10 cellular contexts compared by ENCODE assay signal in the genomic region with DNA sequence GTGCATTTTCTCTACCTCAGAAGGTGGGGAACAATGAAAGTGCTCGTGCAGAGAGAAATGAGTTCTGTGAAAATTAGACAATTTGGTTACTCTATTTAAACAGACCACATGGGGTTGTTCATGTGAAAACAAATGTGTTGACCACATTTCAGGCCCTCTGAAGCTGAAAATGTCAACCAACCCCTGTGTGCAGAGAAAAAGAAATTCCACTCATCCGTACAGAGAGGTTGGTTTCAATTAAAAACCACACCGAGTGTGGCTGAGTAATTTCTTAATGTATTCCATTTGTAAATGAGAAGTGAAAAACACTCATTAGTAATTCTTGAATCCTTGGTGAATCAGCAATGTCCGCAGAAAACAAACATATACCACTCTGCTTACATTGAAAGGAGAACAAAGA. TPM values are rescaled to one million over a fixed set of nuclear protein-coding genes. Genes with fewer than 3 reads are reported as not detected.
DNase-seq lines count a peak whose midpoint lies in the region; ATAC-seq and TF ChIP-seq lines count a peak whose summit lies in the region.
"Had no signal": no experiment of that assay in that cellular context is flagged by ENCODE, and none has a peak within 500 bp of the region (broad histone marks: within the 10 kb centered on the region; RNA-seq: fewer than 3 reads in every experiment).

No MANE protein-coding gene starts in this region.

- H3K9me2 ChIP-seq in OCI-LY7 (ENCODE audit: insufficient read depth, low read length): no peaks in the 10 kb centered on the region

- H3K4me3 Mint-ChIP-seq in activated T-helper 1 cell treated with anti-CD3 and anti-CD28 coated beads, Interleukin-12 subunit alpha, Interleukin-12 subunit beta, Interleukin-2, Interleukin-4 antibody, amounts not matched to agents 30 ng/mL and 10 ng/mL and 1 ng/mL, durations not matched to agents 14 hours and 24 hours and 36 hours: no peak overlapping the region

- peak; percentile 81 for ATAC-seq in HG03025 (IDR thresholded peaks at IDR 0.05; ENCODE audit: low FRiP score, unreplicated experiment)

- in situ Hi-C loops in mammary epithelial cell (cut with MboI; ENCODE audit: low sequenced_read_pairs in 2 of 2): no loop called here

- POLR2A ChIA-PET in OCI-LY7 (lab: Charles Lee): interaction anchor here (0.7 to 1.1 kb wide), 3 partner anchors 9 to 808 kb away, joined by 3 to 5 read pairs (median 3); no protein-coding TSS in a partner anchor

- H2AFZ ChIP-seq in OCI-LY7 (ENCODE audit: low read length): no peak overlapping the region
- H2AFZ ChIP-seq in mammary epithelial cell (ENCODE audit: low read depth, low read length): no peak overlapping the region

- CTCF ChIA-PET in OCI-LY7 (lab: Charles Lee; ENCODE audit: unreplicated experiment) (no interaction called here), mammary epithelial cell (lab: Charles Lee; ENCODE audit: low non-redundant PET) (no interaction called here)

- intact Hi-C loops in OCI-LY7 (cut with micrococcal nuclease; ENCODE audit: unreplicated experiment) (loop anchor here (1.0 to 5.0 kb wide), 3 partner anchors 60 to 276 kb away; partner anchors contain the start of gene EIF5A2), mammary epithelial cell (cut with micrococcal nuclease) (no loop called here)
- intact Hi-C loops in activated T-helper 1 cell treated with anti-CD3 and anti-CD28 coated beads, Interleukin-12 subunit alpha, Interleukin-12 subunit beta, Interleukin-2, Interleukin-4 antibody, amounts not matched to agents 30 ng/mL and 10 ng/mL and 1 ng/mL, durations not matched to agents 14 hours and 24 hours and 36 hours (cut with micrococcal nuclease): no loop called here

- DNase-seq in DMS79 (lab: John Stamatoyannopoulos, UW) (peak; percentile 81), GM19240 (ENCODE audit: insufficient read length, low spot score) (peak; percentile 35), OCI-LY7 (ENCODE audit: low spot score) (peak; percentile 68), NCI-H2171 treated with DMSO at 0.1 percent for 48 hours (lab: John Stamatoyannopoulos, UW) (no peak), mammary epithelial cell (no peak)
- DNase-seq in activated CD4-positive, CD25-positive, alpha-beta regulatory T cell treated with anti-CD3 and anti-CD28 coated beads, Interleukin-2, amount 50 U/mL, for 72 hours: no peak
- DNase-seq in activated T-helper 1 cell treated with anti-CD3 and anti-CD28 coated beads, Interleukin-12 subunit alpha, Interleukin-12 subunit beta, Interleukin-2, Interleukin-4 antibody, amounts not matched to agents 30 ng/mL and 10 ng/mL and 1 ng/mL, durations not matched to agents 14 hours and 24 hours and 36 hours (ENCODE audit: low spot score): no peak
- DNase-seq: Calu3 had no signal

- H3K27ac ChIP-seq in OCI-LY7 (ENCODE audit: low read depth, low read length, poor library complexity, severe bottlenecking) (peak overlapping the region; percentile 53), mammary epithelial cell (ENCODE audit: insufficient read depth, low read depth, low read length) (no peak overlapping the region)

- H4K20me1 ChIP-seq in OCI-LY7 (ENCODE audit: insufficient read depth, low read length) (no peaks in the 10 kb centered on the region), mammary epithelial cell (ENCODE audit: insufficient read depth, low read length) (no peaks in the 10 kb centered on the region)

- H3K4me1 ChIP-seq in OCI-LY7 (ENCODE audit: insufficient read depth, low read length, poor library complexity, severe bottlenecking): peaks cover 20% of the 10 kb centered on the region
- no peaks in the 10 kb centered on the region for H3K4me1 ChIP-seq in mammary epithelial cell (ENCODE audit: insufficient read depth, low read length)

- no peaks in the 10 kb centered on the region for H3K36me3 Mint-ChIP-seq in activated T-helper 1 cell treated with anti-CD3 and anti-CD28 coated beads, Interleukin-12 subunit alpha, Interleukin-12 subunit beta, Interleukin-2, Interleukin-4 antibody, amounts not matched to agents 30 ng/mL and 10 ng/mL and 1 ng/mL, durations not matched to agents 14 hours and 24 hours and 36 hours (ENCODE audit: low read depth)

- H3K4me3 ChIP-seq in OCI-LY7 (ENCODE audit: low read depth, low read length, poor library complexity, severe bottlenecking) (no peak overlapping the region), mammary epithelial cell (replicated peaks in 1 of 3; ENCODE audit: insufficient read depth in 1 of 3, low read depth in 2 of 3, low read length in 3 of 3) (no peak overlapping the region)

- 88% methylated on average over 4 of the region's 4 CpGs for WGBS in mammary epithelial cell (ENCODE audit: low coverage, missing lambda C conversion rate)

- H3K27me3 Mint-ChIP-seq in activated T-helper 1 cell treated with anti-CD3 and anti-CD28 coated beads, Interleukin-12 subunit alpha, Interleukin-12 subunit beta, Interleukin-2, Interleukin-4 antibody, amounts not matched to agents 30 ng/mL and 10 ng/mL and 1 ng/mL, durations not matched to agents 14 hours and 24 hours and 36 hours (ENCODE audit: insufficient read depth): peaks cover 9% of the 10 kb centered on the region

- H3K79me2 ChIP-seq in OCI-LY7 (ENCODE audit: insufficient read depth, low read depth, low read length) (no peaks in the 10 kb centered on the region), mammary epithelial cell (ENCODE audit: insufficient read depth, low read length) (no peaks in the 10 kb centered on the region)

- no peak overlapping the region for H3K27ac Mint-ChIP-seq in activated T-helper 1 cell treated with anti-CD3 and anti-CD28 coated beads, Interleukin-12 subunit alpha, Interleukin-12 subunit beta, Interleukin-2, Interleukin-4 antibody, amounts not matched to agents 30 ng/mL and 10 ng/mL and 1 ng/mL, durations not matched to agents 14 hours and 24 hours and 36 hours

- dilution Hi-C loops in mammary epithelial cell (cut with HindIII; ENCODE audit: low sequenced_read_pairs): no loop called here

- no peaks in the 10 kb centered on the region for H3K36me3 ChIP-seq in OCI-LY7 (ENCODE audit: insufficient read depth, low read length)
- H3K36me3 ChIP-seq in mammary epithelial cell (ENCODE audit: insufficient read depth, low read length): no peaks in the 10 kb centered on the region

- no peaks in the 10 kb centered on the region for H3K4me1 Mint-ChIP-seq in activated T-helper 1 cell treated with anti-CD3 and anti-CD28 coated beads, Interleukin-12 subunit alpha, Interleukin-12 subunit beta, Interleukin-2, Interleukin-4 antibody, amounts not matched to agents 30 ng/mL and 10 ng/mL and 1 ng/mL, durations not matched to agents 14 hours and 24 hours and 36 hours (ENCODE audit: low read depth)

- H3K9me3 ChIP-seq in OCI-LY7 (ENCODE audit: low read length) (no peaks in the 10 kb centered on the region), mammary epithelial cell (replicated peaks; ENCODE audit: insufficient read depth, low read length) (no peaks in the 10 kb centered on the region)

- H3K27me3 ChIP-seq in mammary epithelial cell (ENCODE audit: insufficient read depth, low read length): no peaks in the 10 kb centered on the region

- peak overlapping the region; percentile 31; the same call in 1 of the 2 replicates for H3K4me2 ChIP-seq in OCI-LY7 (ENCODE audit: low read length)
- H3K4me2 ChIP-seq in mammary epithelial cell (ENCODE audit: insufficient read depth, low read depth, low read length): no peak overlapping the region

- no peak for TF ChIP-seq CTCF in OCI-LY7 (conservative IDR thresholded peaks at IDR 0.05; ENCODE audit: low read length)
- no peak for TF ChIP-seq CTCF in mammary epithelial cell (conservative IDR thresholded peaks at IDR 0.05 in 1 of 2, IDR thresholded peaks at IDR 0.05 in 1 of 2; ENCODE audit: extremely low read depth in 1 of 2, insufficient read depth in 1 of 2, low read depth in 1 of 2, low read length in 2 of 2)

- no TSS peak for BruUV-seq in OCI-LY7 (replicated peaks; lab: Mats Ljungman, UMichigan)
- BruUV-seq in mammary epithelial cell (replicated peaks; lab: Mats Ljungman, UMichigan): no TSS peak

- H3K9ac ChIP-seq in mammary epithelial cell (ENCODE audit: insufficient read depth, low read length): no peak overlapping the region

- no peaks in the 10 kb centered on the region for H3K9me3 Mint-ChIP-seq in activated T-helper 1 cell treated with anti-CD3 and anti-CD28 coated beads, Interleukin-12 subunit alpha, Interleukin-12 subunit beta, Interleukin-2, Interleukin-4 antibody, amounts not matched to agents 30 ng/mL and 10 ng/mL and 1 ng/mL, durations not matched to agents 14 hours and 24 hours and 36 hours

RNA-seq across cellular contexts. Expression of gene SLC7A14, which starts 46.9 kb away (rescaled TPM):
- 0.03 TPM in 1 of 2 replicates, not detected in the other for total RNA-seq in OCI-LY7 (2014; rRNA removed; shearing (Covaris generic))
- total RNA-seq in OCI-LY7 (2022) (not detected in 2 replicates), mammary epithelial cell (under 1 TPM in 1 of 2 donors, not detected in 1; under 0.01 TPM)
- not detected in 2 replicates for total RNA-seq in activated T-helper 1 cell treated with anti-CD3 and anti-CD28 coated beads, Interleukin-12 subunit alpha, Interleukin-12 subunit beta, Interleukin-2, Interleukin-4 antibody, amounts not matched to agents 30 ng/mL and 10 ng/mL and 1 ng/mL, durations not matched to agents 14 hours and 24 hours and 36 hours
- polyA plus RNA-seq in mammary epithelial cell: not detected
- polyA minus RNA-seq in mammary epithelial cell: not detected
- total RNA-seq: activated CD8-positive, alpha-beta memory T cell treated with anti-CD3 and anti-CD28 coated beads for 36 hours; Calu3 had no signal

Comparison
In these comparisons a context has a peak if more than half of its experiments do, and no peak if none do; other contexts are left out.
1. DNase-seq: peak in DMS79 (single experiment), GM19240 (single experiment) and OCI-LY7 (single experiment); none in activated CD4-positive, CD25-positive, alpha-beta regulatory T cell treated with anti-CD3 and anti-CD28 coated beads, Interleukin-2, amount 50 U/mL, for 72 hours (single experiment), activated T-helper 1 cell treated with anti-CD3 and anti-CD28 coated beads, Interleukin-12 subunit alpha, Interleukin-12 subunit beta, Interleukin-2, Interleukin-4 antibody, amounts not matched to agents 30 ng/mL and 10 ng/mL and 1 ng/mL, durations not matched to agents 14 hours and 24 hours and 36 hours (single experiment), NCI-H2171 treated with DMSO at 0.1 percent for 48 hours (single experiment) and mammary epithelial cell (single experiment).